Comparison of ENCODE assay signal across 12 cellular contexts in genomic region chr7:2312272-2312929, GRCh38. TPM values are rescaled to one million over a fixed set of nuclear protein-coding genes. Genes with fewer than 3 reads are reported as not detected.
DNase-seq lines count a peak whose midpoint lies in the region; ATAC-seq, FAIRE-seq and TF ChIP-seq lines count a peak whose summit lies in the region.
"Had no signal": no experiment of that assay in that cellular context is flagged by ENCODE, and none has a peak within 500 bp of the region (broad histone marks: within the 10 kb centered on the region; RNA-seq: fewer than 3 reads in every experiment).

No MANE protein-coding gene starts in this region.

- no peaks in the 10 kb centered on the region for H3K9me3 ChIP-seq in Caco-2

- peaks cover 16% of the 10 kb centered on the region for H3K4me1 Mint-ChIP-seq in Caco-2 (ENCODE audit: low read depth, unreplicated experiment)
- peaks cover 15% of the 10 kb centered on the region for H3K4me1 Mint-ChIP-seq in activated CD8-positive, alpha-beta T cell treated with anti-CD3 and anti-CD28 coated beads, Interleukin-2, amount 10 ng/mL, durations not matched to agents 7 days and 5 days (ENCODE audit: low read depth)
- H3K4me1 Mint-ChIP-seq in natural killer cell treated with Interleukin-12 subunit alpha and Interleukin-12 subunit beta and Interleukin-15 and Interleukin-18, amount 100 ng/mL, for 72 hours (ENCODE audit: low read depth in 2 of 2): peaks cover 14% of the 10 kb centered on the region in 2 donors

- peak overlapping the region; percentile 65 for H3K27ac Mint-ChIP-seq in Caco-2 (ENCODE audit: unreplicated experiment)
- H3K27ac Mint-ChIP-seq in activated CD8-positive, alpha-beta T cell treated with anti-CD3 and anti-CD28 coated beads, Interleukin-2, amount 10 ng/mL, durations not matched to agents 7 days and 5 days: peak overlapping the region; percentile 18
- H3K27ac Mint-ChIP-seq in natural killer cell treated with Interleukin-12 subunit alpha and Interleukin-12 subunit beta and Interleukin-15 and Interleukin-18, amount 100 ng/mL, for 72 hours: peak overlapping the region in 1 of 2 donors; percentile 50

- H3K4me1 ChIP-seq in Caco-2: peaks cover 34% of the 10 kb centered on the region

- ATAC-seq in activated CD8-positive, alpha-beta T cell treated with anti-CD3 and anti-CD28 coated beads, Interleukin-2, amount 10 ng/mL, durations not matched to agents 7 days and 5 days: no peak
- ATAC-seq in natural killer cell treated with Interleukin-12 subunit alpha and Interleukin-12 subunit beta and Interleukin-15 and Interleukin-18, amount 100 ng/mL, for 72 hours: no peak
- ATAC-seq in GM21786 (IDR thresholded peaks at IDR 0.05; ENCODE audit: unreplicated experiment) (no peak), HG02981 (IDR thresholded peaks at IDR 0.05; ENCODE audit: unreplicated experiment) (no peak), GM18861 (IDR thresholded peaks at IDR 0.05; ENCODE audit: unreplicated experiment) (no peak)

- no peaks in the 10 kb centered on the region for H3K36me3 ChIP-seq in Caco-2 (ENCODE audit: control insufficient read depth, insufficient read depth, low read length)

- H3K36me3 Mint-ChIP-seq in Caco-2 (ENCODE audit: insufficient read depth, unreplicated experiment): peaks cover 20% of the 10 kb centered on the region
- H3K36me3 Mint-ChIP-seq in activated CD8-positive, alpha-beta T cell treated with anti-CD3 and anti-CD28 coated beads, Interleukin-2, amount 10 ng/mL, durations not matched to agents 7 days and 5 days (ENCODE audit: low read depth): peaks cover 2% of the 10 kb centered on the region
- no peaks in the 10 kb centered on the region for H3K36me3 Mint-ChIP-seq in natural killer cell treated with Interleukin-12 subunit alpha and Interleukin-12 subunit beta and Interleukin-15 and Interleukin-18, amount 100 ng/mL, for 72 hours

- peak overlapping the region; percentile 55 for H3K4me3 Mint-ChIP-seq in Caco-2 (ENCODE audit: unreplicated experiment)
- H3K4me3 Mint-ChIP-seq in activated CD8-positive, alpha-beta T cell treated with anti-CD3 and anti-CD28 coated beads, Interleukin-2, amount 10 ng/mL, durations not matched to agents 7 days and 5 days: peak overlapping the region; percentile 33
- H3K4me3 Mint-ChIP-seq in natural killer cell treated with Interleukin-12 subunit alpha and Interleukin-12 subunit beta and Interleukin-15 and Interleukin-18, amount 100 ng/mL, for 72 hours: peak overlapping the region; percentile 51

- no peaks in the 10 kb centered on the region for H3K9me3 Mint-ChIP-seq in Caco-2 (ENCODE audit: unreplicated experiment)
- H3K9me3 Mint-ChIP-seq in activated CD8-positive, alpha-beta T cell treated with anti-CD3 and anti-CD28 coated beads, Interleukin-2, amount 10 ng/mL, durations not matched to agents 7 days and 5 days (ENCODE audit: insufficient read depth): no peaks in the 10 kb centered on the region
- H3K9me3 Mint-ChIP-seq in natural killer cell treated with Interleukin-12 subunit alpha and Interleukin-12 subunit beta and Interleukin-15 and Interleukin-18, amount 100 ng/mL, for 72 hours: no peaks in the 10 kb centered on the region

- H3K27me3 Mint-ChIP-seq in Caco-2 (ENCODE audit: insufficient read depth, unreplicated experiment): no peaks in the 10 kb centered on the region
- H3K27me3 Mint-ChIP-seq in activated CD8-positive, alpha-beta T cell treated with anti-CD3 and anti-CD28 coated beads, Interleukin-2, amount 10 ng/mL, durations not matched to agents 7 days and 5 days (ENCODE audit: low read depth): no peaks in the 10 kb centered on the region
- H3K27me3 Mint-ChIP-seq in natural killer cell treated with Interleukin-12 subunit alpha and Interleukin-12 subunit beta and Interleukin-15 and Interleukin-18, amount 100 ng/mL, for 72 hours: no peaks in the 10 kb centered on the region

- TF ChIP-seq CTCF in Caco-2 (IDR thresholded peaks at IDR 0.05; ENCODE audit: insufficient read depth in 1 of 2, low read depth in 1 of 2, low read length in 1 of 2, severe bottlenecking in 1 of 2, unreplicated experiment in 1 of 2): no peak

- H3K27me3 ChIP-seq in Caco-2 (replicated peaks; ENCODE audit: control insufficient read depth, insufficient read depth, low read length): no peaks in the 10 kb centered on the region

- peak; percentile 81 for FAIRE-seq in GM18507 (lab: Jason Lieb, UNC)

- DNase-seq in Caco-2 (no peak), GM18507 (ENCODE audit: extremely low spot score, insufficient read length, low read depth) (no peak), cortex of kidney (lab: John Stamatoyannopoulos, UW) (no peak)
- no peak for DNase-seq in activated CD8-positive, alpha-beta T cell treated with anti-CD3 and anti-CD28 coated beads, Interleukin-2, amount 10 ng/mL, durations not matched to agents 7 days and 5 days
- DNase-seq in natural killer cell treated with Interleukin-12 subunit alpha and Interleukin-12 subunit beta and Interleukin-15 and Interleukin-18, amount 100 ng/mL, for 72 hours (ENCODE audit: low spot score): no peak
- DNase-seq: anterior cingulate cortex; foreskin fibroblast; stimulated activated naive CD4-positive, alpha-beta T cell treated with Interleukin-2 at 50 U/mL for 16 hours had no signal

- POLR2A ChIA-PET in Caco-2 (lab: Charles Lee): no interaction called here
- POLR2A ChIA-PET in activated CD8-positive, alpha-beta T cell treated with anti-CD3 and anti-CD28 coated beads, Interleukin-2, amount 10 ng/mL, durations not matched to agents 7 days and 5 days (lab: Charles Lee): no interaction called here

- CTCF ChIA-PET in Caco-2 (lab: Charles Lee): no interaction called here
- CTCF ChIA-PET in activated CD8-positive, alpha-beta T cell treated with anti-CD3 and anti-CD28 coated beads, Interleukin-2, amount 10 ng/mL, durations not matched to agents 7 days and 5 days (lab: Charles Lee): no interaction called here

- TSS peak; percentile 59 for BruUV-seq in Caco-2 (replicated peaks; lab: Mats Ljungman, UMichigan)

- intact Hi-C loops in Caco-2 (cut with micrococcal nuclease; ENCODE audit: unreplicated experiment): loop anchor here (5.0 kb wide), 2 partner anchors 40 to 70 kb away; partner anchors contain the start of genes EIF3B, MRM2 and NUDT1

- no peak overlapping the region for H3K4me3 ChIP-seq in Caco-2 (ENCODE audit: low read depth, low read length)
- H3K4me3 ChIP-seq: lung had no signal

RNA-seq across cellular contexts. Expression of gene SNX8, which starts 1.8 kb away (rescaled TPM):
- total RNA-seq in Caco-2 (2022): 82.0 and 86.6 TPM in 2 replicates
- total RNA-seq in activated CD8-positive, alpha-beta T cell treated with anti-CD3 and anti-CD28 coated beads, Interleukin-2, amount 10 ng/mL, durations not matched to agents 7 days and 5 days: 10 to 100 TPM; 28.3 to 35.8 TPM
- 10 to 100 TPM; 28.9 to 34.5 TPM for total RNA-seq in natural killer cell treated with Interleukin-12 subunit alpha and Interleukin-12 subunit beta and Interleukin-15 and Interleukin-18, amount 100 ng/mL, for 72 hours

RNA-seq across cellular contexts. Expression of gene EIF3B, which starts 42.2 kb away (rescaled TPM):
- 306 and 314 TPM in 2 replicates for total RNA-seq in Caco-2 (2022)
- 100 to 1,000 TPM; 174 to 184 TPM for total RNA-seq in activated CD8-positive, alpha-beta T cell treated with anti-CD3 and anti-CD28 coated beads, Interleukin-2, amount 10 ng/mL, durations not matched to agents 7 days and 5 days
- 100 to 1,000 TPM; 229 to 348 TPM for total RNA-seq in natural killer cell treated with Interleukin-12 subunit alpha and Interleukin-12 subunit beta and Interleukin-15 and Interleukin-18, amount 100 ng/mL, for 72 hours
